ENCODE assay signal across 13 cellular contexts in the genomic region with DNA sequence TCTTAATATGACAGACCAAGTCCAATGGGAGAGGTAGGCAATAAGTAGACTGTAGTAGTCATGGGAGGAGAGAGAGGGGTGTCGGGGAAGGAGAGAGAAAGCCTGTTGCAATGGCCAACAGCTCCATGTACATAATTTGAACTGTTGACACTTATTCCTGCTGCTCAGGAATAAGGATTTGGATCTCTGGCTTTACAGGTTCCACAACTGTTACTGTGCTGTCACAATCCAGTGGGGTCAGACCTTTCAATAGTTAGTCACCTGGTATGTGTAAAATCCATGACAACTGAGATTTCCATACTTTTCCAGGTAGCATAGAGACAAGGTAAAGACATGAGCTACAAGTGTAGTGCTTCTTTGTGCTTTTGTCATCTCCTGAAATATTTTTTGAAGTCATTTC. TPM values are rescaled to one million over a fixed set of nuclear protein-coding genes. Genes with fewer than 3 reads are reported as not detected.
A peak's percentile ranks its signal among the peaks of the same experiment; 100 is the strongest.
DNase-seq lines count a peak whose midpoint lies in the region; ATAC-seq and TF ChIP-seq lines count a peak whose summit lies in the region.
"Had no signal": no experiment of that assay in that cellular context is flagged by ENCODE, and none has a peak within 500 bp of the region (broad histone marks: within the 10 kb centered on the region; RNA-seq: fewer than 3 reads in every experiment).

No MANE protein-coding gene starts in this region.

- H3K79me2 ChIP-seq in PC-3 (ENCODE audit: low read length): no peaks in the 10 kb centered on the region

- ATAC-seq in PC-3: 0 out of 2 replicates have a peak, but pooled peaks have one; percentile 10
- no peak for ATAC-seq in WTC11
- ATAC-seq in esophagus mucosa: peak; percentile 84
- no peak for ATAC-seq in CD8-positive, alpha-beta T cell

- peaks cover 9% of the 10 kb centered on the region; the same call in 1 of the 2 replicates for H3K4me1 ChIP-seq in PC-3 (ENCODE audit: insufficient read depth, low read length)
- no peaks in the 10 kb centered on the region for H3K4me1 ChIP-seq in CD8-positive, alpha-beta T cell (ENCODE audit: insufficient read depth, low read length)

- H3K36me3 Mint-ChIP-seq in WTC11: peaks cover 8% of the 10 kb centered on the region
- peaks cover 5% of the 10 kb centered on the region for H3K36me3 Mint-ChIP-seq in CD8-positive, alpha-beta T cell

- POLR2A ChIA-PET in PC-3 (lab: Charles Lee; ENCODE audit: unreplicated experiment): no interaction called here
- POLR2A ChIA-PET in WTC11 (lab: Charles Lee): interaction anchor here (0.6 kb wide), 1 partner anchor 530 kb away, joined by 6 read pairs; no protein-coding TSS in a partner anchor
- POLR2A ChIA-PET in CD8-positive, alpha-beta T cell (lab: Charles Lee): no interaction called here

- intact Hi-C loops in PC-3 (cut with micrococcal nuclease): no loop called here
- intact Hi-C loops in CD8-positive, alpha-beta T cell (cut with DNase I, micrococcal nuclease): no loop called here

- no peak overlapping the region for H2AFZ ChIP-seq in PC-3 (ENCODE audit: low read length)

- H3F3A ChIP-seq in PC-3 (ENCODE audit: low read length, unreplicated experiment): no peaks in the 10 kb centered on the region

- no peak for TF ChIP-seq CTCF in PC-3 (conservative IDR thresholded peaks at IDR 0.05; ENCODE audit: low read depth, low read length)
- TF ChIP-seq CTCF in WTC11 (IDR thresholded peaks at IDR 0.05): no peak
- no peak for TF ChIP-seq CTCF in CD8-positive, alpha-beta T cell (IDR thresholded peaks at IDR 0.05)

- H3K4me3 Mint-ChIP-seq in WTC11: no peak overlapping the region
- H3K4me3 Mint-ChIP-seq in CD8-positive, alpha-beta T cell: no peak overlapping the region
- H3K4me3 Mint-ChIP-seq: HFFc6 had no signal

- H3K27me3 ChIP-seq in PC-3 (ENCODE audit: low read length): no peaks in the 10 kb centered on the region
- no peaks in the 10 kb centered on the region for H3K27me3 ChIP-seq in CD8-positive, alpha-beta T cell (ENCODE audit: insufficient read depth, low read length)
- H3K27me3 ChIP-seq: BLaER1 had no signal

- no peak overlapping the region for H3K4me2 ChIP-seq in PC-3 (ENCODE audit: low read length)

- H3K9me3 Mint-ChIP-seq in WTC11: peaks cover 5% of the 10 kb centered on the region
- H3K9me3 Mint-ChIP-seq in CD8-positive, alpha-beta T cell: peaks cover 2% of the 10 kb centered on the region
- H3K9me3 Mint-ChIP-seq: HFFc6 had no signal

- H3K9ac ChIP-seq in PC-3 (ENCODE audit: low read length): no peak overlapping the region
- H3K9ac ChIP-seq: BLaER1 had no signal

- no peaks in the 10 kb centered on the region for H3K27me3 Mint-ChIP-seq in WTC11 (ENCODE audit: low read depth)
- H3K27me3 Mint-ChIP-seq in CD8-positive, alpha-beta T cell (ENCODE audit: low read depth): no peaks in the 10 kb centered on the region

- no peak overlapping the region for H3K27ac ChIP-seq in PC-3 (ENCODE audit: low read length)
- no peak overlapping the region for H3K27ac ChIP-seq in CD8-positive, alpha-beta T cell (ENCODE audit: low read depth, low read length)
- H3K27ac ChIP-seq: BLaER1 had no signal

- peaks cover 3% of the 10 kb centered on the region; the same call in 1 of the 2 replicates for H3K36me3 ChIP-seq in PC-3 (ENCODE audit: low read depth, low read length)
- H3K36me3 ChIP-seq in CD8-positive, alpha-beta T cell (ENCODE audit: insufficient read depth, low read length): no peaks in the 10 kb centered on the region
- H3K36me3 ChIP-seq: BLaER1 had no signal

- H3K9me3 ChIP-seq in PC-3 (ENCODE audit: low read length): no peaks in the 10 kb centered on the region
- H3K9me3 ChIP-seq in CD8-positive, alpha-beta T cell (ENCODE audit: low read length): no peaks in the 10 kb centered on the region
- H3K9me3 ChIP-seq: BLaER1 had no signal

- H3K4me1 Mint-ChIP-seq in WTC11: peaks cover 12% of the 10 kb centered on the region
- no peaks in the 10 kb centered on the region for H3K4me1 Mint-ChIP-seq in CD8-positive, alpha-beta T cell (ENCODE audit: low read depth)

- H3K27ac Mint-ChIP-seq in WTC11: peak overlapping the region; percentile 50; the same call in 1 of the 2 replicates
- H3K27ac Mint-ChIP-seq in CD8-positive, alpha-beta T cell: no peak overlapping the region
- H3K27ac Mint-ChIP-seq: HFFc6 had no signal

- no peaks in the 10 kb centered on the region for H3K9me2 ChIP-seq in PC-3 (replicated peaks; ENCODE audit: low read length)

- no TSS peak for BruUV-seq in PC-3 (replicated peaks; lab: Mats Ljungman, UMichigan)

- DNase-seq in PC-3: peak; percentile 42
- no peak for DNase-seq in WTC11 (ENCODE audit: low spot score)
- peak; percentile 21 for DNase-seq in renal cortical epithelial cell (ENCODE audit: low read depth)
- no peak for DNase-seq in activated T-cell treated with anti-CD3 and anti-CD28 coated beads for 4 hours
- no peak for DNase-seq in NCI-H748 treated with DMSO at 0.1 percent for 48 hours (lab: John Stamatoyannopoulos, UW)
- DNase-seq in CD8-positive, alpha-beta T cell: no peak
- DNase-seq: AML-193, DMS53, GF-D8, HCEC 1CT, HFFc6 had no signal

- no peak overlapping the region for H3K4me3 ChIP-seq in PC-3 (ENCODE audit: low read length)
- H3K4me3 ChIP-seq in CD8-positive, alpha-beta T cell (ENCODE audit: low read depth, low read length): no peak overlapping the region
- H3K4me3 ChIP-seq: BLaER1 had no signal

- CTCF ChIA-PET in PC-3 (lab: Charles Lee) (interaction anchor here (0.5 kb wide), 1 partner anchor 382 kb away, joined by 3 read pairs; no protein-coding TSS in a partner anchor), WTC11 (lab: Charles Lee) (interaction anchor here (1.0 to 1.7 kb wide), 4 partner anchors 26 to 592 kb away, joined by 4 to 8 read pairs (median 4); no protein-coding TSS in a partner anchor)
- CTCF ChIA-PET in CD8-positive, alpha-beta T cell (lab: Charles Lee): interaction anchor here (1.0 to 2.0 kb wide), 5 partner anchors 11 to 607 kb away, joined by 4 read pairs; no protein-coding TSS in a partner anchor

- H4K20me1 ChIP-seq in PC-3 (ENCODE audit: low read length): no peaks in the 10 kb centered on the region
- H4K20me1 ChIP-seq: BLaER1 had no signal

TF ChIP-seq in WTC11, 78 proteins besides CTCF, POLR2A, EP300 and RAD21:
- TF ChIP-seq FOXK1 (CRISPR knock-in tag; IDR thresholded peaks at IDR 0.05): no peak
- TF ChIP-seq, protein P1, sequence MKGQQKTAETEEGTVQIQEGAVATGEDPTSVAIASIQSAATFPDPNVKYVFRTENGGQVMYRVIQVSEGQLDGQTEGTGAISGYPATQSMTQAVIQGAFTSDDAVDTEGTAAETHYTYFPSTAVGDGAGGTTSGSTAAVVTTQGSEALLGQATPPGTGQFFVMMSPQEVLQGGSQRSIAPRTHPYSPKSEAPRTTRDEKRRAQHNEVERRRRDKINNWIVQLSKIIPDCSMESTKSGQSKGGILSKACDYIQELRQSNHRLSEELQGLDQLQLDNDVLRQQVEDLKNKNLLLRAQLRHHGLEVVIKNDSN (CRISPR knock-in tag; IDR thresholded peaks at IDR 0.05): no peak
- TF ChIP-seq NFE2L1 (CRISPR knock-in tag; IDR thresholded peaks at IDR 0.05): no peak
- no peak for TF ChIP-seq ATF1 (CRISPR knock-in tag; IDR thresholded peaks at IDR 0.05)
- no peak for TF ChIP-seq RORB (CRISPR knock-in tag; IDR thresholded peaks at IDR 0.05)
- no peak for TF ChIP-seq SP1 (CRISPR knock-in tag; conservative IDR thresholded peaks at IDR 0.05)
- no peak for TF ChIP-seq FOXP1 (CRISPR knock-in tag; IDR thresholded peaks at IDR 0.05; ENCODE audit: borderline replicate concordance)
- TF ChIP-seq JUN (CRISPR knock-in tag; IDR thresholded peaks at IDR 0.05): no peak
- TF ChIP-seq, protein P2, sequence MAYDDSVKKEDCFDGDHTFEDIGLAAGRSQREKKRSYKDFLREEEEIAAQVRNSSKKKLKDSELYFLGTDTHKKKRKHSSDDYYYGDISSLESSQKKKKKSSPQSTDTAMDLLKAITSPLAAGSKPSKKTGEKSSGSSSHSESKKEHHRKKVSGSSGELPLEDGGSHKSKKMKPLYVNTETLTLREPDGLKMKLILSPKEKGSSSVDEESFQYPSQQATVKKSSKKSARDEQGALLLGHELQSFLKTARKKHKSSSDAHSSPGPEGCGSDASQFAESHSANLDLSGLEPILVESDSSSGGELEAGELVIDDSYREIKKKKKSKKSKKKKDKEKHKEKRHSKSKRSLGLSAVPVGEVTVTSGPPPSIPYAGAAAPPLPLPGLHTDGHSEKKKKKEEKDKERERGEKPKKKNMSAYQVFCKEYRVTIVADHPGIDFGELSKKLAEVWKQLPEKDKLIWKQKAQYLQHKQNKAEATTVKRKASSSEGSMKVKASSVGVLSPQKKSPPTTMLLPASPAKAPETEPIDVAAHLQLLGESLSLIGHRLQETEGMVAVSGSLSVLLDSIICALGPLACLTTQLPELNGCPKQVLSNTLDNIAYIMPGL (CRISPR knock-in tag; IDR thresholded peaks at IDR 0.05): no peak
- no peak for TF ChIP-seq EMX1 (CRISPR knock-in tag; IDR thresholded peaks at IDR 0.05)
- TF ChIP-seq, protein P3, sequence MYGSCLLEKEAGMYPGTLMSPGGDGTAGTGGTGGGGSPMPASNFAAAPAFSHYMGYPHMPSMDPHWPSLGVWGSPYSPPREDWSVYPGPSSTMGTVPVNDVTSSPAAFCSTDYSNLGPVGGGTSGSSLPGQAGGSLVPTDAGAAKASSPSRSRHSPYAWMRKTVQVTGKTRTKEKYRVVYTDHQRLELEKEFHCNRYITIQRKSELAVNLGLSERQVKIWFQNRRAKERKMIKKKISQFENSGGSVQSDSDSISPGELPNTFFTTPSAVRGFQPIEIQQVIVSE (CRISPR knock-in tag; IDR thresholded peaks at IDR 0.05; ENCODE audit: borderline replicate concordance): no peak

RNA-seq across cellular contexts. Expression of a gene that starts 47.5 kb away (rescaled TPM):
- 35.0 and 41.4 TPM in 2 replicates for total RNA-seq in PC-3 (2014; rRNA removed)
- total RNA-seq in WTC11 (2021): 19.4 to 23.6 TPM (median 23.1 TPM) in 3 replicates
- 119 TPM for total RNA-seq in esophagus mucosa
- total RNA-seq in renal cortical epithelial cell: 59.2 and 102 TPM in 2 replicates
- total RNA-seq in CD8-positive, alpha-beta T cell: 100 to 1,000 TPM; 159 to 185 TPM

Comparison
In these comparisons a context has a peak if more than half of its experiments do, and no peak if none do; other contexts are left out.
1. ATAC-seq: peak in PC-3 (single experiment) and esophagus mucosa (single experiment); none in WTC11 (single experiment) and CD8-positive, alpha-beta T cell (single experiment).
2. DNase-seq: peak in PC-3 (single experiment) and renal cortical epithelial cell (single experiment); none in WTC11 (single experiment), activated T-cell treated with anti-CD3 and anti-CD28 coated beads for 4 hours (single experiment), NCI-H748 treated with DMSO at 0.1 percent for 48 hours (single experiment) and CD8-positive, alpha-beta T cell (0 of 7).